Comparison of ENCODE assay signal across 9 cellular contexts in the genomic region with DNA sequence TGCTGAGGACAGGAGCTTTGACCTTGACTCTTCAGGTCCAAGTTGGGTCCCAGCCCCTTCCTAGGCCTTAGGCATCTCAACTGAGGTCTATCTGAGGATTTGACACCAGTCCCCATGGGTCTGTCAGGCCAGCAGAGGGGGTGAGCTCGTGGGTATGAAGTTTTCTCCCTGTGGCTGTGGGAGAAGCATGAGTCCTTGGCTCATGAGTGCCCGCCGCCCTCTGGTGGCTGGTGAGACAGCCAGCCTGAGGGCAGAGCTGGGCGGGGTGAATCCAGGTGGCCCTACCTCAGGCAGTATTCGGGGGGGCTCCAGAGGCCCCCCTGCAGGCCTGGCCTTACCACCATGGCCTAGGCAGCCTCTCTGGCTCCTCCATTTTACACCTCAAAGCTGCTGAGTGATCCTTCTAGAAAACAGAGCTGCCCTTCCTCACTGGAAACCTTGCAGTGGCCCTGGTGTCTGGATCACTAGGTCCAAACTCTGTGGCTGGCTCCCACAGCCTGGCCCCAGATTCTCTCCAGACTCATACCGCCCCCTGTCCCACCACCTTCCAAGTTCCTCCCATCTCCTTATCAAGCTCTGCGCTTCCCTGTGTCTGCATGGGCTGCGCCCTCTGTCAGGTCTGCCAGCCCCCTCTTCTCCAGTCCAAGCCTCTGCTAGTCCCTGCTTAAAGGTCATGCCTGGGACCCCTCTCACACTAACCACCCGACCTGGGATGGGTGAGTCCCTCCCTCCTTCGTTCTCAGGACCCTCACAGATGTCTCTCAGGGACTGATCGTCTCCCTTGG. TPM values are rescaled to one million over a fixed set of nuclear protein-coding genes. Genes with fewer than 3 reads are reported as not detected.
DNase-seq lines count a peak whose midpoint lies in the region; ATAC-seq and TF ChIP-seq lines count a peak whose summit lies in the region.
"Had no signal": no experiment of that assay in that cellular context is flagged by ENCODE, and none has a peak within 500 bp of the region (broad histone marks: within the 10 kb centered on the region; RNA-seq: fewer than 3 reads in every experiment).

No MANE protein-coding gene starts in this region.

- H2AK5ac ChIP-seq in H9 (ENCODE audit: insufficient read length, low read length): no peak overlapping the region

- peak overlapping the region; percentile 15 for H3K18ac ChIP-seq in H9 (ENCODE audit: insufficient read length, low read depth, low read length)

- H4K91ac ChIP-seq in H9 (ENCODE audit: insufficient read length, low read depth, low read length): no peak overlapping the region

- H3K4me3 ChIP-seq in cardiac fibroblast (replicated peaks in 1 of 2; ENCODE audit: low read depth in 2 of 2, low read length in 2 of 2): no peak overlapping the region
- no peak overlapping the region for H3K4me3 ChIP-seq in kidney epithelial cell (ENCODE audit: low read depth, low read length)

- H3K79me2 ChIP-seq in H9 (ENCODE audit: insufficient read depth, low read length): no peaks in the 10 kb centered on the region

- no peaks in the 10 kb centered on the region for H3K9me3 Mint-ChIP-seq in H9
- H3K9me3 Mint-ChIP-seq: IgD-negative memory B cell had no signal

- H3T11ph ChIP-seq in H9 (ENCODE audit: low read length): no peak overlapping the region

- DNase-seq in COLO668 (lab: John Stamatoyannopoulos, UW; ENCODE audit: unreplicated experiment) (peak; percentile 84), H9 (peak; percentile 87), NCI-H446 treated with DMSO at 0.1 percent for 48 hours (lab: John Stamatoyannopoulos, UW) (peak; percentile 12), cardiac fibroblast (ENCODE audit: low read depth in 2 of 2) (peak; percentile 89 to 91), kidney epithelial cell (ENCODE audit: low read depth) (peak; percentile 47)
- peak; percentile 82 for DNase-seq in stimulated activated CD4-positive, alpha-beta T cell treated with anti-CD3 and anti-CD28 coated beads, Interleukin-1b, Interleukin-23, amount 100 ng/mL, for 48 hours

- H3K4me2 ChIP-seq in H9 (ENCODE audit: insufficient read depth, insufficient read length, low read length): no peak overlapping the region

- no peaks in the 10 kb centered on the region for H3K27me3 Mint-ChIP-seq in H9 (ENCODE audit: low read depth)
- H3K27me3 Mint-ChIP-seq: IgD-negative memory B cell had no signal

- no peak overlapping the region for H2BK12ac ChIP-seq in H9 (ENCODE audit: insufficient read length, low read depth, low read length)

- no peak overlapping the region for H3K27ac ChIP-seq in H9 (ENCODE audit: insufficient read length, low read depth, low read length)

- H3K9me3 ChIP-seq in H9 (ENCODE audit: control insufficient read depth, low read depth, low read length): no peaks in the 10 kb centered on the region

- H2BK20ac ChIP-seq in H9 (ENCODE audit: low read depth, low read length, poor library complexity, severe bottlenecking): no peak overlapping the region

- WGBS in H9 (ENCODE audit: extremely low coverage, insufficient read length, low lambda C conversion rate): no CpG with 5 or more reads among the region's 11 CpGs

- no peak overlapping the region; the same call in 1 of the 2 replicates for H3K14ac ChIP-seq in H9 (ENCODE audit: insufficient read depth, low read length)

- H2BK15ac ChIP-seq in H9 (ENCODE audit: low read depth, low read length): no peak overlapping the region

- TF ChIP-seq CTCF in H9 (conservative IDR thresholded peaks at IDR 0.05): peak; percentile 95
- peak; percentile 96 for TF ChIP-seq CTCF in cardiac fibroblast (IDR thresholded peaks at IDR 0.05; ENCODE audit: low read depth, low read length)
- peak; percentile 95 for TF ChIP-seq CTCF in kidney epithelial cell (IDR thresholded peaks at IDR 0.05; ENCODE audit: insufficient read depth, low read length, poor library complexity, severe bottlenecking)

- H2AFZ ChIP-seq in H9 (ENCODE audit: low read length): no peak overlapping the region

- H4K20me1 ChIP-seq in H9 (ENCODE audit: control insufficient read depth, insufficient read depth, insufficient read length): no peaks in the 10 kb centered on the region

- H4K8ac ChIP-seq in H9 (replicated peaks; ENCODE audit: insufficient read length, low read depth, low read length): no peak overlapping the region

- H3K36me3 Mint-ChIP-seq in H9 (ENCODE audit: insufficient read depth in 1 of 3, low read depth in 3 of 3): peaks cover 4 to 14% (median 7%) of the 10 kb centered on the region in 3 experiments; a peak in 5 of 7 replicates
- H3K36me3 Mint-ChIP-seq: IgD-negative memory B cell had no signal

- no peak overlapping the region for H3K56ac ChIP-seq in H9 (ENCODE audit: insufficient read length, low read depth, low read length)

- peak overlapping the region; percentile 34 to 76 (median 73); a peak in 5 of 7 replicates for H3K27ac Mint-ChIP-seq in H9
- H3K27ac Mint-ChIP-seq: IgD-negative memory B cell had no signal

- no peaks in the 10 kb centered on the region for H3K36me3 ChIP-seq in kidney epithelial cell (ENCODE audit: control insufficient read depth, insufficient read depth, low read length)

- H3K23me2 ChIP-seq in H9 (ENCODE audit: insufficient read length, low read depth, low read length, poor library complexity, severe bottlenecking): no peaks in the 10 kb centered on the region

- peak; percentile 77 to 79 for ATAC-seq in activated CD4-positive, CD25-positive, alpha-beta regulatory T cell treated with anti-CD3 and anti-CD28 coated beads, Interleukin-2, amount 50 U/mL, for 24 hours
- no peak for ATAC-seq in HG02571 (IDR thresholded peaks at IDR 0.05; ENCODE audit: unreplicated experiment)

- no peak overlapping the region for H3K9ac ChIP-seq in H9 (ENCODE audit: extremely low read depth, insufficient read length, low read length)

- no peaks in the 10 kb centered on the region for H3K27me3 ChIP-seq in H9 (ENCODE audit: insufficient read depth, low read length)
- no peaks in the 10 kb centered on the region for H3K27me3 ChIP-seq in kidney epithelial cell (ENCODE audit: control insufficient read depth, insufficient read depth, low read length)

- H3K4me1 ChIP-seq in H9 (ENCODE audit: insufficient read depth, low read length): no peaks in the 10 kb centered on the region

- no peak overlapping the region for H3K4me3 Mint-ChIP-seq in H9
- H3K4me3 Mint-ChIP-seq: IgD-negative memory B cell had no signal

- no peak overlapping the region for H3K23ac ChIP-seq in H9 (ENCODE audit: insufficient read length, low read depth, low read length)

- no peaks in the 10 kb centered on the region for H3K79me1 ChIP-seq in H9 (ENCODE audit: insufficient read depth, low read depth, low read length, poor library complexity, severe bottlenecking)

- no peak overlapping the region for H4K5ac ChIP-seq in H9 (ENCODE audit: insufficient read length, low read depth, low read length)

- H3K4me1 Mint-ChIP-seq in H9: peaks cover 0 to 6% of the 10 kb centered on the region in 2 experiments; a peak in 2 of 4 replicates

- no peak overlapping the region for H2BK5ac ChIP-seq in H9 (ENCODE audit: insufficient read length, low read length)

- H3K4ac ChIP-seq in H9 (ENCODE audit: low read depth, low read length): no peak overlapping the region

- H2BK120ac ChIP-seq in H9 (ENCODE audit: low read depth, low read length, poor library complexity, severe bottlenecking): no peak overlapping the region

RNA-seq across cellular contexts. Expression of gene SH2D7, which starts 16.1 kb away (rescaled TPM):
- total RNA-seq in H9 (2021): not detected in 2 replicates
- total RNA-seq in kidney epithelial cell: not detected in 2 replicates

RNA-seq across cellular contexts. Expression of gene CIB2, which starts 22.8 kb away (rescaled TPM):
- total RNA-seq in H9 (2021) (37.1 and 43.2 TPM in 2 replicates), kidney epithelial cell (16.3 and 21.4 TPM in 2 replicates)

RNA-seq across cellular contexts. Expression of gene TBC1D2B, which starts 31.0 kb away (rescaled TPM):
- total RNA-seq in H9 (2021) (16.0 and 17.6 TPM in 2 replicates), kidney epithelial cell (29.0 and 30.9 TPM in 2 replicates)

RNA-seq across cellular contexts. Expression of gene IDH3A, which starts 40.7 kb away (rescaled TPM):
- total RNA-seq in H9 (2021) (38.9 and 40.2 TPM in 2 replicates), kidney epithelial cell (37.4 and 60.4 TPM in 2 replicates)

Comparison
In these comparisons a context has a peak if more than half of its experiments do, and no peak if none do; other contexts are left out.
1. DNase-seq: peak in every context shown above with its lines; median percentile 90 in cardiac fibroblast; 87 in H9; 84 in COLO668; 82 in stimulated activated CD4-positive, alpha-beta T cell treated with anti-CD3 and anti-CD28 coated beads, Interleukin-1b, Interleukin-23, amount 100 ng/mL, for 48 hours; 47 in kidney epithelial cell; 12 in NCI-H446 treated with DMSO at 0.1 percent for 48 hours.